In the genomic region with DNA sequence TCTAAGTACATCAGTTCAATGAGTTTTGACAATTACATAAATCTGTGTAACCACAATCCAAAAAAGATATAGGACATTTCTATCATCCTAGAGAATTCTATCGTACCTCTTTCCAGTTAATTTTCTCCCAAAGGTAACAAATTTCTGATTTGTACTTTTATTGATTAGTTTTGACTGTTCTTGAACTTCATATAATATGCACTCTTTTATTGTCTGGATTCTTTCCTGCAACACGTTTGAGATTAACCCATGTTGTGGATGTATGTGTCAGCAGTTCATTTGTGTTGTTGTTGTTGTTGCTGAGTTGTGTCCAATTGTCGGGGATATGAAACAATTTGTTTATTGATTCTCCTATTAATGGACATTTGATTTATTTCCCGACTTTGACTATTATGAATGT, we compare ENCODE assay signal across 8 cellular contexts.
"Had no signal": no experiment of that assay in that cellular context is flagged by ENCODE, and none has a peak within 500 bp of the region (broad histone marks: within the 10 kb centered on the region; RNA-seq: fewer than 3 reads in every experiment).

No MANE protein-coding gene starts in this region.

- H2AFZ ChIP-seq: GM23248, GM23338 had no signal

- H3K4me3 Mint-ChIP-seq: GM23338, H9, HFFc6 had no signal

- H3K4me1 Mint-ChIP-seq: GM23338, H9 had no signal

- ATAC-seq: GM23338 had no signal

- H3K4me2 ChIP-seq: GM23338 had no signal

- H3K36me3 ChIP-seq: HAP-1 had no signal

- H3K9me3 Mint-ChIP-seq: GM23338, H9, HFFc6 had no signal

- H3K27ac ChIP-seq: GM23248 had no signal

- DNase-seq: GM23248, GOT3, H7, H9, HCEC 1CT, HFFc6 had no signal

- H3K27ac Mint-ChIP-seq: GM23338, H9, HFFc6 had no signal

- H3K4me3 ChIP-seq: GM23248, GM23338, HAP-1 had no signal

- H3K4me1 ChIP-seq: HAP-1 had no signal

- H3K9me3 ChIP-seq: HAP-1 had no signal

- H3K9ac ChIP-seq: GM23248 had no signal
